Comparison of ENCODE assay signal across 17 cellular contexts in genomic region chr4:48049483-48049882, GRCh38. TPM values are rescaled to one million over a fixed set of nuclear protein-coding genes. Genes with fewer than 3 reads are reported as not detected.
DNase-seq lines count a peak whose midpoint lies in the region; ATAC-seq and TF ChIP-seq lines count a peak whose summit lies in the region.
"Had no signal": no experiment of that assay in that cellular context is flagged by ENCODE, and none has a peak within 500 bp of the region (broad histone marks: within the 10 kb centered on the region; RNA-seq: fewer than 3 reads in every experiment).

No MANE protein-coding gene starts in this region.

- no peak for DNase-seq in activated CD4-positive, alpha-beta T cell treated with anti-CD3 and anti-CD28 coated beads, Interleukin-2, amount 10 ng/mL, durations not matched to agents 24 days and 14 days
- DNase-seq in activated CD4-positive, alpha-beta T cell treated with anti-CD3 and anti-CD28 coated beads, Interleukin-2, amount 50 U/mL, for 1 hour = no peak
- no peak for DNase-seq in OCI-LY7 (ENCODE audit: low spot score)
- DNase-seq in central memory CD8-positive, alpha-beta T cell (ENCODE audit: low spot score in 2 of 2) = no peak
- no peak for DNase-seq in Karpas-422
- DNase-seq in NCI-H345 treated with DMSO at 0.1 percent for 48 hours (lab: John Stamatoyannopoulos, UW; ENCODE audit: unreplicated experiment) = no peak
- DNase-seq: 8988T; AML-193; Calu3; CD4-positive, CD25-positive, alpha-beta regulatory T cell; DMS 273 treated with DMSO at 0.1 percent for 48 hours; HCEC 1CT had no signal

- no peaks in the 10 kb centered on the region for H3K9me3 Mint-ChIP-seq in activated CD4-positive, alpha-beta T cell treated with anti-CD3 and anti-CD28 coated beads, Interleukin-2, amount 10 ng/mL, durations not matched to agents 24 days and 14 days
- H3K9me3 Mint-ChIP-seq in central memory CD8-positive, alpha-beta T cell = no peaks in the 10 kb centered on the region

- H3K27ac Mint-ChIP-seq in activated CD4-positive, alpha-beta T cell treated with anti-CD3 and anti-CD28 coated beads, Interleukin-2, amount 10 ng/mL, durations not matched to agents 24 days and 14 days = peak overlapping the region; percentile 0
- peak overlapping the region; percentile 17 for H3K27ac Mint-ChIP-seq in central memory CD8-positive, alpha-beta T cell (ENCODE audit: low read depth)
- H3K27ac Mint-ChIP-seq: CD4-positive, CD25-positive, alpha-beta regulatory T cell had no signal

- BruUV-seq in OCI-LY7 (replicated peaks; lab: Mats Ljungman, UMichigan) = no TSS peak

- H3K4me1 Mint-ChIP-seq in activated CD4-positive, alpha-beta T cell treated with anti-CD3 and anti-CD28 coated beads, Interleukin-2, amount 10 ng/mL, durations not matched to agents 24 days and 14 days = peaks cover 26% of the 10 kb centered on the region
- peaks cover 42% of the 10 kb centered on the region for H3K4me1 Mint-ChIP-seq in central memory CD8-positive, alpha-beta T cell

- H3K27me3 Mint-ChIP-seq in activated CD4-positive, alpha-beta T cell treated with anti-CD3 and anti-CD28 coated beads, Interleukin-2, amount 10 ng/mL, durations not matched to agents 24 days and 14 days = peaks cover 46% of the 10 kb centered on the region
- H3K27me3 Mint-ChIP-seq in central memory CD8-positive, alpha-beta T cell = peaks cover 12% of the 10 kb centered on the region

- H3K27me3 ChIP-seq in Karpas-422 (ENCODE audit: low read length) = no peaks in the 10 kb centered on the region
- H3K27me3 ChIP-seq: BLaER1 had no signal

- H3K36me3 ChIP-seq in OCI-LY7 (ENCODE audit: insufficient read depth, low read length) = no peaks in the 10 kb centered on the region
- no peaks in the 10 kb centered on the region for H3K36me3 ChIP-seq in Karpas-422 (ENCODE audit: insufficient read depth, low read length)
- H3K36me3 ChIP-seq: BLaER1 had no signal

- CTCF ChIA-PET in OCI-LY7 (lab: Charles Lee; ENCODE audit: unreplicated experiment) = interaction anchor here (0.6 to 1.6 kb wide), 2 partner anchors 15 to 22 kb away, joined by 3 to 8 read pairs; no protein-coding TSS in a partner anchor

- peak overlapping the region; percentile 80; the same call in 1 of the 2 replicates for H3K4me2 ChIP-seq in OCI-LY7 (ENCODE audit: low read length)
- H3K4me2 ChIP-seq in Karpas-422 (ENCODE audit: low read depth, low read length, poor library complexity, severe bottlenecking) = no peak overlapping the region

- H3K4me3 Mint-ChIP-seq in activated CD4-positive, alpha-beta T cell treated with anti-CD3 and anti-CD28 coated beads, Interleukin-2, amount 10 ng/mL, durations not matched to agents 24 days and 14 days = no peak overlapping the region
- no peak overlapping the region for H3K4me3 Mint-ChIP-seq in central memory CD8-positive, alpha-beta T cell
- H3K4me3 Mint-ChIP-seq: CD4-positive, CD25-positive, alpha-beta regulatory T cell had no signal

- H3K4me3 ChIP-seq in OCI-LY7 (ENCODE audit: low read depth, low read length, poor library complexity, severe bottlenecking) (no peak overlapping the region), Karpas-422 (ENCODE audit: low read length) (no peak overlapping the region)
- H3K4me3 ChIP-seq: BLaER1, K562 had no signal

- intact Hi-C loops in activated CD4-positive, alpha-beta T cell treated with anti-CD3 and anti-CD28 coated beads, Interleukin-2, amount 10 ng/mL, durations not matched to agents 24 days and 14 days (cut with micrococcal nuclease) = loop anchor here (5.0 to 10.0 kb wide), 2 partner anchors 38 to 295 kb away; partner anchors contain the start of gene SLAIN2
- intact Hi-C loops in OCI-LY7 (cut with micrococcal nuclease; ENCODE audit: unreplicated experiment) = no loop called here

- H3K36me3 Mint-ChIP-seq in activated CD4-positive, alpha-beta T cell treated with anti-CD3 and anti-CD28 coated beads, Interleukin-2, amount 10 ng/mL, durations not matched to agents 24 days and 14 days (ENCODE audit: low read depth) = peaks cover 1% of the 10 kb centered on the region
- H3K36me3 Mint-ChIP-seq in central memory CD8-positive, alpha-beta T cell (ENCODE audit: insufficient read depth) = peaks cover 2% of the 10 kb centered on the region
- H3K36me3 Mint-ChIP-seq: CD4-positive, CD25-positive, alpha-beta regulatory T cell had no signal

- H3K27ac ChIP-seq in OCI-LY7 (ENCODE audit: low read depth, low read length, poor library complexity, severe bottlenecking) (no peak overlapping the region), Karpas-422 (ENCODE audit: low read length) (no peak overlapping the region)
- H3K27ac ChIP-seq: BLaER1 had no signal

- H2AFZ ChIP-seq in OCI-LY7 (ENCODE audit: low read length) (no peak overlapping the region), Karpas-422 (ENCODE audit: low read length) (no peak overlapping the region)

- no peaks in the 10 kb centered on the region for H4K20me1 ChIP-seq in OCI-LY7 (ENCODE audit: insufficient read depth, low read length)
- H4K20me1 ChIP-seq in Karpas-422 (ENCODE audit: insufficient read depth, low read depth, low read length) = no peaks in the 10 kb centered on the region

- H3K9me3 ChIP-seq in OCI-LY7 (ENCODE audit: low read length) (no peaks in the 10 kb centered on the region), Karpas-422 (ENCODE audit: low read length) (no peaks in the 10 kb centered on the region)
- H3K9me3 ChIP-seq: BLaER1 had no signal

- H3K79me2 ChIP-seq in OCI-LY7 (ENCODE audit: insufficient read depth, low read depth, low read length) (no peaks in the 10 kb centered on the region), Karpas-422 (ENCODE audit: low read length) (no peaks in the 10 kb centered on the region)

- H3K4me1 ChIP-seq in OCI-LY7 (ENCODE audit: insufficient read depth, low read length, poor library complexity, severe bottlenecking) (peaks cover 55% of the 10 kb centered on the region), Karpas-422 (ENCODE audit: low read length) (peaks cover 41% of the 10 kb centered on the region)

- POLR2A ChIA-PET in OCI-LY7 (lab: Charles Lee) = interaction anchor here (0.6 to 7.7 kb wide), 3 partner anchors 17 to 529 kb away, joined by 3 to 194 read pairs (median 4); no protein-coding TSS in a partner anchor

- H3K9ac ChIP-seq in Karpas-422 (ENCODE audit: low read length) = no peak overlapping the region
- H3K9ac ChIP-seq: BLaER1 had no signal

- no peak for ATAC-seq in central memory CD8-positive, alpha-beta T cell (replicated peaks; ENCODE audit: extremely low read depth, poor library complexity, severe bottlenecking)
- no peak for ATAC-seq in HG03159 (IDR thresholded peaks at IDR 0.05; ENCODE audit: unreplicated experiment)
- ATAC-seq: K562 had no signal

- no peak for TF ChIP-seq CTCF in OCI-LY7 (conservative IDR thresholded peaks at IDR 0.05; ENCODE audit: low read length)

- H3K9me2 ChIP-seq in OCI-LY7 (ENCODE audit: insufficient read depth, low read length) (no peaks in the 10 kb centered on the region), Karpas-422 (replicated peaks; ENCODE audit: insufficient read depth, low read length) (no peaks in the 10 kb centered on the region)

RNA-seq across cellular contexts. Expression of gene NIPAL1, which starts 32.9 kb away (rescaled TPM):
- 3.6 and 3.8 TPM in 2 replicates for total RNA-seq in activated CD4-positive, alpha-beta T cell treated with anti-CD3 and anti-CD28 coated beads, Interleukin-2, amount 10 ng/mL, durations not matched to agents 24 days and 14 days
- total RNA-seq in OCI-LY7 (2014; rRNA removed; shearing (Covaris generic)) = 0.28 and 1.1 TPM in 2 replicates
- total RNA-seq in OCI-LY7 (2022) = 1.7 and 1.9 TPM in 2 replicates
- 0.89 and 3.0 TPM in 2 replicates for total RNA-seq in Karpas-422 (2014; rRNA removed; shearing (Covaris generic); ENCODE audit: low replicate concordance)

RNA-seq across cellular contexts. Expression of gene CNGA1, which starts 33.0 kb away (rescaled TPM):
- total RNA-seq in activated CD4-positive, alpha-beta T cell treated with anti-CD3 and anti-CD28 coated beads, Interleukin-2, amount 10 ng/mL, durations not matched to agents 24 days and 14 days = not detected in 2 replicates
- total RNA-seq in OCI-LY7 (2014; rRNA removed; shearing (Covaris generic)) = not detected in 2 replicates
- total RNA-seq in OCI-LY7 (2022) = not detected in 2 replicates
- total RNA-seq in Karpas-422 (2014; rRNA removed; shearing (Covaris generic); ENCODE audit: low replicate concordance) = not detected in 2 replicates
- total RNA-seq: CD4-positive, CD25-positive, alpha-beta regulatory T cell; Daoy; H4 had no signal
